In genomic region chr1:155226910-155227260, GRCh38 we compare ENCODE assay signal across 8 cellular contexts. TPM values are rescaled to one million over a fixed set of nuclear protein-coding genes. Genes with fewer than 3 reads are reported as not detected.
DNase-seq lines count a peak whose midpoint lies in the region; FAIRE-seq and TF ChIP-seq lines count a peak whose summit lies in the region.

No MANE protein-coding gene starts in this region.

- H3K27me3 ChIP-seq in rectal smooth muscle tissue (ENCODE audit: control insufficient read depth, insufficient read depth, low read length), result no peaks in the 10 kb centered on the region

- peak overlapping the region; percentile 68 for H3K4me3 ChIP-seq in rectal smooth muscle tissue (ENCODE audit: low read length)

- peak overlapping the region; percentile 6 for H3K27ac ChIP-seq in adipose tissue (ENCODE audit: low read depth, low read length)
- peak overlapping the region; percentile 79 for H3K27ac ChIP-seq in rectal smooth muscle tissue (ENCODE audit: low read depth, low read length)

- no peak for FAIRE-seq in H54 (lab: Jason Lieb, UNC)

- WGBS in adipose tissue, 3 donors, result 0% methylated on average over 19 of the region's 19 CpGs

- no peaks in the 10 kb centered on the region for H3K36me3 ChIP-seq in rectal smooth muscle tissue (ENCODE audit: control insufficient read depth, insufficient read depth, low read length)

- H3K9ac ChIP-seq in rectal smooth muscle tissue (ENCODE audit: low read length), result peak overlapping the region; percentile 29

- DNase-seq in CD1c-positive myeloid dendritic cell (ENCODE audit: extremely low spot score) (peak; percentile 51), H54 (ENCODE audit: insufficient read length, low spot score) (no peak), NCI-H748 treated with DMSO at 0.1 percent for 48 hours (lab: John Stamatoyannopoulos, UW) (peak; percentile 88), hepatic stellate cell (ENCODE audit: low spot score) (peak; percentile 52), cortex of kidney (lab: John Stamatoyannopoulos, UW) (no peak), hippocampal formation (lab: John Stamatoyannopoulos, UW) (no peak)

- H3K4me1 ChIP-seq in rectal smooth muscle tissue (ENCODE audit: control insufficient read depth, insufficient read depth, low read length), result peaks cover 19% of the 10 kb centered on the region

- 0 out of 2 replicates have a peak, but pooled peaks have one; percentile 16 for TF ChIP-seq POLR2A in H54 (IDR thresholded peaks at IDR 0.05; ENCODE audit: low read depth, low read length)

RNA-seq across cellular contexts. Expression of gene MTX1, which starts 18.4 kb away (rescaled TPM):
- 10 to 100 TPM; 32.4 to 67.6 (median 47.1) TPM for polyA plus RNA-seq in adipose tissue

RNA-seq across cellular contexts. Expression of gene THBS3, which starts 19.2 kb away (rescaled TPM):
- polyA plus RNA-seq in adipose tissue, result 10 to 100 TPM; 12.0 to 31.5 (median 13.7) TPM

RNA-seq across cellular contexts. Expression of gene ENTREP3, which starts 28.4 kb away (rescaled TPM):
- polyA plus RNA-seq in adipose tissue, result 10 to 100 TPM in 2 of 3 donors, 1 to 10 TPM in 1; 7.6 to 15.5 (median 14.2) TPM

RNA-seq across cellular contexts. Expression of gene SCAMP3, which starts 35.3 kb away (rescaled TPM):
- 10 to 100 TPM; 29.9 to 76.7 (median 53.8) TPM for polyA plus RNA-seq in adipose tissue

RNA-seq across cellular contexts. Expression of gene CLK2, which starts 46.4 kb away (rescaled TPM):
- 10 to 100 TPM; 25.1 to 37.9 (median 30.1) TPM for polyA plus RNA-seq in adipose tissue

Comparison
In these comparisons a context has a peak if more than half of its experiments do, and no peak if none do; other contexts are left out.
1. DNase-seq: peak in CD1c-positive myeloid dendritic cell (single experiment), NCI-H748 treated with DMSO at 0.1 percent for 48 hours (single experiment) and hepatic stellate cell (single experiment); none in H54 (single experiment), cortex of kidney (single experiment) and hippocampal formation (0 of 2).